Comparison of ENCODE assay signal across 6 cellular contexts in the genomic region with DNA sequence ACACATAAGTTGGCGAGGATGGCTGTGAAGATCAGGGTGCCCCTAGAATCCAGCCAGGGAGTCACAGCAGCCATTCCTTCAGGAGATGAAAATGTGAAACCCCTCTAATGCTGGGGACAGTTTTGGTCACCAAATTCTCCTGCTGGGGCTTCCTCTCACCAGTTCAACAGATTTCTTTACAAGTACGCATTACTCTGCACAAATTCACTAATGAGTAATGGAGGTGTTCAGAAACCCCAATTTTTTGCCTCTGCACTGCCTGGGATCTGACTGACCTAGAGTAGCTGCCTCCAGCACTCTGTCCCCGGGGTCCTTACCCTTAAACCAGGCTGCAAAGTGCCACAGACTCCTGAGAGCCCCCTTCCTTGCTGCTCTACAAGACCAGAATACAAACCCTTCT. TPM values are rescaled to one million over a fixed set of nuclear protein-coding genes. Genes with fewer than 3 reads are reported as not detected.
"Had no signal": no experiment of that assay in that cellular context is flagged by ENCODE, and none has a peak within 500 bp of the region (broad histone marks: within the 10 kb centered on the region; RNA-seq: fewer than 3 reads in every experiment).

No MANE protein-coding gene starts in this region.

- H3K27ac Mint-ChIP-seq: H9 had no signal

- H3K4me3 ChIP-seq: GM23248 had no signal

- H3K4me3 Mint-ChIP-seq: H9 had no signal

- H3K27ac ChIP-seq: GM23248 had no signal

- H2AFZ ChIP-seq: GM23248 had no signal

- DNase-seq: GM23248, H9, HCEC 1CT, IMR-90 had no signal

- H3K9ac ChIP-seq: GM23248 had no signal

RNA-seq across cellular contexts. Expression of a gene that starts 16.1 kb away (rescaled TPM):
- total RNA-seq: GM23248, H1, H9, HT-29, IMR-90 had no signal
- polyA plus RNA-seq: GM23248, IMR-90 had no signal

RNA-seq across cellular contexts. Expression of a gene that starts 21.8 kb away (rescaled TPM):
- total RNA-seq: GM23248, H1, H9, HT-29, IMR-90 had no signal
- polyA plus RNA-seq: GM23248, H1, IMR-90 had no signal

RNA-seq across cellular contexts. Expression of a gene that starts 31.9 kb away (rescaled TPM):
- total RNA-seq: GM23248, IMR-90 had no signal
- polyA plus RNA-seq: GM23248 had no signal

RNA-seq across cellular contexts. Expression of a gene that starts 44.7 kb away (rescaled TPM):
- total RNA-seq: GM23248, IMR-90 had no signal
- polyA plus RNA-seq: GM23248 had no signal
